14 cellular contexts compared by ENCODE assay signal in the genomic region with DNA sequence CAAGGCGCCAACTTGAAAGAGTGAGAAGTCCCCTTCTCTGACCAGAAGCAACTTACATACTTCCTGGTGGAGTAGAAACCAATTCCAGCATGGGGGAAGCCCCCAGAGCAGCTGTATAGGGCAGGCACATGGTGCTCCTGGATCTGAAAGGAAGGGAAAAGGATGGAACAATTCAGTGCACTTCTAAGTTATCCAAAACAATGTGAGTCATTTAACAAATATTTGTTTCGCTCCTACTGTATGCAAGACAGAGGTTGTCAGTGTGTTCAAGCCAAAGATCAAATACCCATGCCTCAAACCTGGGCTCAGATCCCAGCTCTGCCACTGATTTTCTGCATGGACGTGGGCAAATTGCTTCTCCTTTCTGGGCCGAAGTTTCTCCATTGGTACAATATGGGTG.
A peak's percentile ranks its signal among the peaks of the same experiment; 100 is the strongest.
DNase-seq lines count a peak whose midpoint lies in the region; TF ChIP-seq lines count a peak whose summit lies in the region.
"Had no signal": no experiment of that assay in that cellular context is flagged by ENCODE, and none has a peak within 500 bp of the region (broad histone marks: within the 10 kb centered on the region; RNA-seq: fewer than 3 reads in every experiment).

No MANE protein-coding gene starts in this region.

- H3K23ac ChIP-seq in mesenchymal stem cell (ENCODE audit: low read length in 2 of 2): no peak overlapping the region

- no peak overlapping the region for H2BK12ac ChIP-seq in mesenchymal stem cell (ENCODE audit: low read length in 2 of 2)

- H4K8ac ChIP-seq in mesenchymal stem cell (ENCODE audit: low read length): no peak overlapping the region

- no peaks in the 10 kb centered on the region for H3K9me3 ChIP-seq in mesenchymal stem cell (ENCODE audit: control insufficient read depth, low read length)
- H3K9me3 ChIP-seq: neutrophil, vagina had no signal

- no peak overlapping the region for H3K14ac ChIP-seq in mesenchymal stem cell (ENCODE audit: low read length in 2 of 2)

- H3K27ac Mint-ChIP-seq in chondrocyte (ENCODE audit: unreplicated experiment): peak overlapping the region; percentile 96
- H3K27ac Mint-ChIP-seq in type B pancreatic cell: no peak overlapping the region

- H3K4me1 ChIP-seq in mesenchymal stem cell (ENCODE audit: control insufficient read depth, insufficient read depth, low read depth, low read length): peaks cover 14% of the 10 kb centered on the region
- H3K4me1 ChIP-seq: vagina had no signal

- H2AFZ ChIP-seq in mesenchymal stem cell (ENCODE audit: low read depth, low read length): no peak overlapping the region

- no peaks in the 10 kb centered on the region for H3K36me3 ChIP-seq in mesenchymal stem cell (ENCODE audit: control insufficient read depth in 1 of 2, insufficient read depth in 2 of 2, low read depth in 1 of 2, low read length in 2 of 2)
- H3K36me3 ChIP-seq: neutrophil, vagina had no signal

- no peak overlapping the region for H3K4me3 Mint-ChIP-seq in chondrocyte (ENCODE audit: unreplicated experiment)
- H3K4me3 Mint-ChIP-seq in type B pancreatic cell: no peak overlapping the region

- no peak for TF ChIP-seq CTCF in AG10803 (conservative IDR thresholded peaks at IDR 0.05; ENCODE audit: low read length)
- no peak for TF ChIP-seq CTCF in chondrocyte (IDR thresholded peaks at IDR 0.05)
- no peak for TF ChIP-seq CTCF in type B pancreatic cell (conservative IDR thresholded peaks at IDR 0.05)

- H3K4me3 ChIP-seq in AG10803 (ENCODE audit: low read length): no peak overlapping the region
- no peak overlapping the region for H3K4me3 ChIP-seq in mesenchymal stem cell (ENCODE audit: insufficient read depth in 1 of 2, low read depth in 1 of 2, low read length in 2 of 2)
- H3K4me3 ChIP-seq: vagina had no signal

- H3K27ac ChIP-seq in mesenchymal stem cell (ENCODE audit: low read length, poor library complexity, severe bottlenecking): peak overlapping the region; percentile 79
- H3K27ac ChIP-seq: neutrophil, vagina had no signal

- no peak overlapping the region for H2BK15ac ChIP-seq in mesenchymal stem cell (ENCODE audit: low read depth, poor library complexity, severe bottlenecking)

- no peak overlapping the region for H4K91ac ChIP-seq in mesenchymal stem cell (ENCODE audit: low read length)

- H3K18ac ChIP-seq in mesenchymal stem cell (ENCODE audit: low read depth in 1 of 2, low read length in 2 of 2): no peak overlapping the region

- H2AK5ac ChIP-seq in mesenchymal stem cell (ENCODE audit: low read length, severe bottlenecking): no peak overlapping the region

- no peak overlapping the region for H3K9ac ChIP-seq in mesenchymal stem cell (ENCODE audit: low read length)

- 46% methylated on average over 4 of the region's 4 CpGs for WGBS in mesenchymal stem cell

- H3K27me3 ChIP-seq in mesenchymal stem cell (ENCODE audit: control insufficient read depth in 1 of 2, insufficient read depth in 1 of 2, low read length in 2 of 2): peaks cover 0 to 15% of the 10 kb centered on the region in 2 experiments
- H3K27me3 ChIP-seq: vagina had no signal

- no peak overlapping the region for H2BK120ac ChIP-seq in mesenchymal stem cell (ENCODE audit: low read depth, low read length)

- H3K9me3 Mint-ChIP-seq in chondrocyte (ENCODE audit: low read depth): no peaks in the 10 kb centered on the region
- H3K9me3 Mint-ChIP-seq in type B pancreatic cell: no peaks in the 10 kb centered on the region

- H2BK5ac ChIP-seq in mesenchymal stem cell (ENCODE audit: low read depth, low read length, poor library complexity, severe bottlenecking): no peak overlapping the region

- H3K4me2 ChIP-seq in mesenchymal stem cell (ENCODE audit: low read length, poor library complexity, severe bottlenecking): no peak overlapping the region

- H3K36me3 Mint-ChIP-seq in chondrocyte (ENCODE audit: low read depth) (peaks cover 2% of the 10 kb centered on the region), type B pancreatic cell (no peaks in the 10 kb centered on the region)

- H3K4me1 Mint-ChIP-seq in chondrocyte (ENCODE audit: low read depth): peaks cover 26% of the 10 kb centered on the region
- no peaks in the 10 kb centered on the region for H3K4me1 Mint-ChIP-seq in type B pancreatic cell (ENCODE audit: unreplicated experiment)

- H3K27me3 Mint-ChIP-seq in chondrocyte (ENCODE audit: low read depth): peaks cover 2% of the 10 kb centered on the region
- peaks cover 11% of the 10 kb centered on the region for H3K27me3 Mint-ChIP-seq in type B pancreatic cell

- H3K79me1 ChIP-seq in mesenchymal stem cell (replicated peaks; ENCODE audit: low read length, poor library complexity, severe bottlenecking): no peaks in the 10 kb centered on the region

- DNase-seq in AG10803 (ENCODE audit: low read depth) (peak; percentile 89), LHCN-M2 (ENCODE audit: low read depth) (peak; percentile 88), chondrocyte (ENCODE audit: low spot score) (no peak), mesenchymal stem cell (peak; percentile 48), type B pancreatic cell (ENCODE audit: extremely low spot score, unreplicated experiment) (no peak), NCI-H1417 (lab: John Stamatoyannopoulos, UW) (no peak), NCI-H1930 (lab: John Stamatoyannopoulos, UW) (no peak)
- no peak for DNase-seq in activated naive CD4-positive, alpha-beta T cell treated with Interleukin-2 at 50 U/mL for 16 hours
- DNase-seq: activated CD8-positive, alpha-beta memory T cell treated with anti-CD3 and anti-CD28 coated beads, Interleukin-2, amount 50 U/mL, for 4 hours; KBM-7; NCI-H526; T-helper 2 cell had no signal

- H3K4ac ChIP-seq in mesenchymal stem cell (ENCODE audit: low read depth in 1 of 2, low read length in 2 of 2): no peak overlapping the region

Comparison
In these comparisons a context has a peak if more than half of its experiments do, and no peak if none do; other contexts are left out.
1. DNase-seq: peak in AG10803 (single experiment), LHCN-M2 (single experiment) and mesenchymal stem cell (single experiment); none in chondrocyte (single experiment), type B pancreatic cell (single experiment), NCI-H1417 (0 of 3), NCI-H1930 (0 of 2) and activated naive CD4-positive, alpha-beta T cell treated with Interleukin-2 at 50 U/mL for 16 hours (single experiment).